In the genomic region with DNA sequence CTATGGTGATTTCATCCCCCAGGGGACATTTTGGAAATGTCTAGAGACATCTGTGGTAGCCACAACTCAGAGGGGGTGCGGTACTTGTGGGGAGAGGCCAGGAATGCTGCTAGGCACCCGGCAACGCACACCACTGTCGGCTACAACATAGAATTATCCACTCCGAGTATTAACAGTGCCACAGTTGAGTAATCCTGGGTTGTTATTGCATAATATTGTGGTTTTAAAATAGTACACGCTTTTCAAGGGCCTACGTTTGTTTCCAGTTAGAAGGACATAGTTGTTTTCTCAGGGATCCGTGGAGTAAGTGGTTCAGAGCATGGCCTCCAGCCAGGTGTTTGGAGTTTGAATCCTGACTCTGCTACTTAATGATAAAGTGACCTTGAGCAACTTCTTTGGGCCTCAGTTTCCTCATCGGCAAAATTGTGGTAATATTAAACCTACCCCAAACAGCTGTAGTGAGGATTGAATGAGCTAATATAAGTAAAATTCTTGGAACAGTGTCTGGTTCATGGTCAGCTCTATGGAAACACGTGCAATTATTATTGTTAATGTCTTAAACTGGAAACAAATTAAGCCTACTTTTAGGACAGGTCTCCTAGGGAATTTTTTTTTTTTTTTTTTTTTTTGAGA, we compare ENCODE assay signal across 8 cellular contexts. TPM values are rescaled to one million over a fixed set of nuclear protein-coding genes. Genes with fewer than 3 reads are reported as not detected.
DNase-seq lines count a peak whose midpoint lies in the region; ATAC-seq and TF ChIP-seq lines count a peak whose summit lies in the region.

No MANE protein-coding gene starts in this region.

- ATAC-seq in foreskin keratinocyte (peak; percentile 84), GM19351 (IDR thresholded peaks at IDR 0.05; ENCODE audit: unreplicated experiment) (no peak), GM21381 (IDR thresholded peaks at IDR 0.05; ENCODE audit: unreplicated experiment) (no peak), HG03460 (IDR thresholded peaks at IDR 0.05; ENCODE audit: unreplicated experiment) (no peak)

- no peaks in the 10 kb centered on the region for H3K4me1 ChIP-seq in foreskin keratinocyte

- no peak for TF ChIP-seq CTCF in AG04450 (IDR thresholded peaks at IDR 0.05; ENCODE audit: low read depth, low read length)
- TF ChIP-seq CTCF in HFF-Myc (IDR thresholded peaks at IDR 0.05; ENCODE audit: low read depth, low read length, missing control alignments), result no peak
- TF ChIP-seq CTCF in RWPE1 (conservative IDR thresholded peaks at IDR 0.05; ENCODE audit: low read depth), result no peak
- no peak for TF ChIP-seq CTCF in foreskin keratinocyte (conservative IDR thresholded peaks at IDR 0.05)

- H3K9me3 ChIP-seq in AG04450 (ENCODE audit: control insufficient read depth, insufficient read depth, low read length), result no peaks in the 10 kb centered on the region

- no peak overlapping the region for H3K4me3 ChIP-seq in AG04450 (ENCODE audit: low read depth, low read length)
- no peak overlapping the region for H3K4me3 ChIP-seq in HFF-Myc (replicated peaks; ENCODE audit: low read depth, low read length)
- no peak overlapping the region for H3K4me3 ChIP-seq in skeletal muscle cell (ENCODE audit: low read depth, low read length)

- CTCF ChIA-PET in AG04450 (lab: Charles Lee) (interaction anchor here (0.6 to 1.3 kb wide), 5 partner anchors 41 to 504 kb away, joined by 3 to 10 read pairs (median 3); no protein-coding TSS in a partner anchor), RWPE1 (lab: Yijun Ruan, JAX) (no interaction called here)

- H3K27me3 ChIP-seq in AG04450 (ENCODE audit: control insufficient read depth, insufficient read depth, low read length), result no peaks in the 10 kb centered on the region
- H3K27me3 ChIP-seq in foreskin keratinocyte, result no peaks in the 10 kb centered on the region

- POLR2A ChIA-PET in AG04450 (lab: Yijun Ruan, JAX), result interaction anchor here (0.6 to 1.0 kb wide), 3 partner anchors 33 to 1997 kb away, joined by 3 to 9 read pairs (median 9); no protein-coding TSS in a partner anchor
- POLR2A ChIA-PET in RWPE1 (lab: Yijun Ruan, JAX; ENCODE audit: low non-redundant PET), result no interaction called here

- H3K27ac ChIP-seq in AG04450 (ENCODE audit: low read depth, low read length) (peak overlapping the region; percentile 34), RWPE1 (peak overlapping the region; percentile 62), foreskin keratinocyte (no peak overlapping the region)

- DNase-seq in AG04450 (ENCODE audit: low read depth, low spot score), result peak; percentile 84
- peak; percentile 90 for DNase-seq in HFF-Myc (ENCODE audit: extremely low read depth, low read depth)
- DNase-seq in RWPE1 (ENCODE audit: low spot score), result peak; percentile 82
- peak; percentile 88 to 93 for DNase-seq in foreskin keratinocyte
- peak; percentile 99 for DNase-seq in skeletal muscle cell (ENCODE audit: low read depth)

RNA-seq across cellular contexts. Expression of a gene that starts 24.5 kb away (rescaled TPM):
- polyA plus RNA-seq in AG04450 (2011; rRNA removed), result 25.6 and 31.0 TPM in 2 replicates
- polyA minus RNA-seq in AG04450 (2011; rRNA and poly(A)+ RNA removed), result 12.6 and 17.7 TPM in 2 replicates
- 0.44 and 0.56 TPM in 2 replicates for total RNA-seq in foreskin keratinocyte
- polyA plus RNA-seq in foreskin keratinocyte, result 0.39 and 0.58 TPM in 2 replicates

RNA-seq across cellular contexts. Expression of a gene that starts 25.1 kb away (rescaled TPM):
- not detected in 2 replicates for polyA plus RNA-seq in AG04450 (2011; rRNA removed)
- not detected in 2 replicates for polyA minus RNA-seq in AG04450 (2011; rRNA and poly(A)+ RNA removed)
- not detected in 2 replicates for total RNA-seq in foreskin keratinocyte
- not detected in 2 replicates for polyA plus RNA-seq in foreskin keratinocyte

RNA-seq across cellular contexts. Expression of a gene that starts 53.1 kb away (rescaled TPM):
- polyA plus RNA-seq in AG04450 (2011; rRNA removed) (not detected in 2 replicates), foreskin keratinocyte (not detected in 2 replicates)
- not detected in 2 replicates for polyA minus RNA-seq in AG04450 (2011; rRNA and poly(A)+ RNA removed)
- not detected in 2 replicates for total RNA-seq in foreskin keratinocyte

Comparison
In these comparisons a context has a peak if more than half of its experiments do, and no peak if none do; other contexts are left out.
1. RNA of a gene that starts 24.5 kb away (polyA plus RNA-seq): 25.6 to 31.0 TPM in AG04450; 0.39 to 0.58 TPM in foreskin keratinocyte; every median in the first group is over 10 times any median in the second.
2. Peak in every context shown above with its lines, with median percentiles within 50 percentile points of each other: DNase-seq.